In genomic region chr17:62809656-62810055, GRCh38 we compare ENCODE assay signal across 13 cellular contexts. TPM values are rescaled to one million over a fixed set of nuclear protein-coding genes. Genes with fewer than 3 reads are reported as not detected.
"Had no signal": no experiment of that assay in that cellular context is flagged by ENCODE, and none has a peak within 500 bp of the region (broad histone marks: within the 10 kb centered on the region; RNA-seq: fewer than 3 reads in every experiment).

No MANE protein-coding gene starts in this region.

- H3K9me3 Mint-ChIP-seq: activated CD4-positive, alpha-beta memory T cell treated with anti-CD3 and anti-CD28 coated beads, Interleukin-2, amount 10 ng/mL, durations not matched to agents 7 days and 5 days; activated T-helper 1 cell treated with anti-CD3 and anti-CD28 coated beads, Interleukin-12 subunit alpha, Interleukin-12 subunit beta, Interleukin-2, Interleukin-4 antibody, amounts not matched to agents 30 ng/mL and 10 ng/mL and 1 ng/mL, durations not matched to agents 14 hours and 24 hours and 36 hours; natural killer cell treated with Interleukin-12 subunit alpha and Interleukin-12 subunit beta and Interleukin-15 and Interleukin-18, amount 100 ng/mL, for 72 hours had no signal

- H3K27ac Mint-ChIP-seq: activated CD4-positive, alpha-beta memory T cell treated with anti-CD3 and anti-CD28 coated beads, Interleukin-2, amount 10 ng/mL, durations not matched to agents 7 days and 5 days; activated T-helper 1 cell treated with anti-CD3 and anti-CD28 coated beads, Interleukin-12 subunit alpha, Interleukin-12 subunit beta, Interleukin-2, Interleukin-4 antibody, amounts not matched to agents 30 ng/mL and 10 ng/mL and 1 ng/mL, durations not matched to agents 14 hours and 24 hours and 36 hours; natural killer cell treated with Interleukin-12 subunit alpha and Interleukin-12 subunit beta and Interleukin-15 and Interleukin-18, amount 100 ng/mL, for 72 hours had no signal

- ATAC-seq: left lobe of liver; natural killer cell treated with Interleukin-12 subunit alpha and Interleukin-12 subunit beta and Interleukin-15 and Interleukin-18, amount 100 ng/mL, for 72 hours had no signal

- H3K36me3 ChIP-seq: sigmoid colon, tibial nerve had no signal

- H3K36me3 Mint-ChIP-seq: natural killer cell treated with Interleukin-12 subunit alpha and Interleukin-12 subunit beta and Interleukin-15 and Interleukin-18, amount 100 ng/mL, for 72 hours had no signal

- H3K4me1 Mint-ChIP-seq: activated CD4-positive, alpha-beta memory T cell treated with anti-CD3 and anti-CD28 coated beads, Interleukin-2, amount 10 ng/mL, durations not matched to agents 7 days and 5 days had no signal

- H3K27ac ChIP-seq: sigmoid colon, tibial nerve had no signal

- H3K4me3 Mint-ChIP-seq: activated CD4-positive, alpha-beta memory T cell treated with anti-CD3 and anti-CD28 coated beads, Interleukin-2, amount 10 ng/mL, durations not matched to agents 7 days and 5 days; activated T-helper 1 cell treated with anti-CD3 and anti-CD28 coated beads, Interleukin-12 subunit alpha, Interleukin-12 subunit beta, Interleukin-2, Interleukin-4 antibody, amounts not matched to agents 30 ng/mL and 10 ng/mL and 1 ng/mL, durations not matched to agents 14 hours and 24 hours and 36 hours; natural killer cell treated with Interleukin-12 subunit alpha and Interleukin-12 subunit beta and Interleukin-15 and Interleukin-18, amount 100 ng/mL, for 72 hours had no signal

- H3K4me3 ChIP-seq: sigmoid colon, tibial nerve had no signal

- DNase-seq: activated CD4-positive, alpha-beta memory T cell treated with anti-CD3 and anti-CD28 coated beads, Interleukin-2, amount 10 ng/mL, durations not matched to agents 7 days and 5 days; activated naive CD4-positive, alpha-beta T cell treated with Interleukin-2 at 50 U/mL for 16 hours; caudate nucleus; effector memory CD4-positive, alpha-beta T cell; glutamatergic neuron; sigmoid colon; stimulated activated CD4-positive, alpha-beta T cell treated with anti-CD3 and anti-CD28 coated beads, Interleukin-12 subunit alpha, Interleukin-12 subunit beta, amount 100 ng/mL, for 4 hours; SW 1271 had no signal

RNA-seq across cellular contexts. Expression of gene MARCHF10, which starts 1.5 kb away (rescaled TPM):
- total RNA-seq: activated CD4-positive, alpha-beta memory T cell treated with anti-CD3 and anti-CD28 coated beads, Interleukin-2, amount 10 ng/mL, durations not matched to agents 7 days and 5 days; activated T-helper 1 cell treated with anti-CD3 and anti-CD28 coated beads, Interleukin-12 subunit alpha, Interleukin-12 subunit beta, Interleukin-2, Interleukin-4 antibody, amounts not matched to agents 30 ng/mL and 10 ng/mL and 1 ng/mL, durations not matched to agents 14 hours and 24 hours and 36 hours; left lobe of liver; natural killer cell treated with Interleukin-12 subunit alpha and Interleukin-12 subunit beta and Interleukin-15 and Interleukin-18, amount 100 ng/mL, for 72 hours; osteocyte had no signal
